ENCODE assay signal across 9 cellular contexts in the genomic region with DNA sequence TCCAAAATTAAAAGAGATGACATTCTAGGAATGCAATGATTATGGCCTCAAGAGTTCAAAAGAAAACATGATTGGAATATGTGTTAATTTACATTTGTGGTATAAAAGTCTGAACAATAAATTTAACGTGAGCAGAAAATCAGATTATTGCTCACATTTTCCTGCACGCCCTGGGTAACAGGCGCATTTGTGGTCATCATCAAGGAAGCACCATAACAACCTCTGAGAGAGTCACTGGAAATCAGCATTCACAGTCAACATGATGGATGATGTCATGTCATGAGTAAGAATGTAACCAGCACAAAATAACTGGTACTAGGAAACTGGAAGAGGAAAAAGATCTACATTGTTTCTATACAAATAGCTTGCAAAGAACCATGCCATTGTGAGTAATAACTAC.
DNase-seq lines count a peak whose midpoint lies in the region; ATAC-seq and TF ChIP-seq lines count a peak whose summit lies in the region.
"Had no signal": no experiment of that assay in that cellular context is flagged by ENCODE, and none has a peak within 500 bp of the region (broad histone marks: within the 10 kb centered on the region; RNA-seq: fewer than 3 reads in every experiment).

No MANE protein-coding gene starts in this region.

- H3K27ac Mint-ChIP-seq in activated T-helper 1 cell treated with anti-CD3 and anti-CD28 coated beads, Interleukin-12 subunit alpha, Interleukin-12 subunit beta, Interleukin-2, Interleukin-4 antibody, amounts not matched to agents 30 ng/mL and 10 ng/mL and 1 ng/mL, durations not matched to agents 14 hours and 24 hours and 36 hours = peak overlapping the region; percentile 9

- intact Hi-C loops in activated T-helper 1 cell treated with anti-CD3 and anti-CD28 coated beads, Interleukin-12 subunit alpha, Interleukin-12 subunit beta, Interleukin-2, Interleukin-4 antibody, amounts not matched to agents 30 ng/mL and 10 ng/mL and 1 ng/mL, durations not matched to agents 14 hours and 24 hours and 36 hours (cut with micrococcal nuclease) = loop anchor here (1.0 to 10.0 kb wide), 5 partner anchors 72 to 790 kb away; a partner anchor contains a TSS
- intact Hi-C loops in ascending aorta (cut with DNase I) = no loop called here

- H3K4me1 ChIP-seq in ascending aorta = no peaks in the 10 kb centered on the region

- DNase-seq in A172 (ENCODE audit: low spot score) = peak; percentile 94
- DNase-seq in EL = peak; percentile 39
- no peak for DNase-seq in activated T-helper 1 cell treated with anti-CD3 and anti-CD28 coated beads, Interleukin-12 subunit alpha, Interleukin-12 subunit beta, Interleukin-2, Interleukin-4 antibody, amounts not matched to agents 30 ng/mL and 10 ng/mL and 1 ng/mL, durations not matched to agents 14 hours and 24 hours and 36 hours (ENCODE audit: low spot score)
- peak; percentile 32 for DNase-seq in fibroblast of peridontal ligament (ENCODE audit: extremely low read depth)
- DNase-seq in pons (ENCODE audit: low spot score) = no peak
- no peak for DNase-seq in ascending aorta (ENCODE audit: low spot score in 2 of 2)
- DNase-seq in NCI-H2227 treated with DMSO at 0.1 percent for 48 hours (lab: John Stamatoyannopoulos, UW) = no peak
- DNase-seq: activated CD4-positive, alpha-beta T cell treated with anti-CD3 and anti-CD28 coated beads, Interleukin-2, amount 50 U/mL, for 1 hour had no signal

- H3K9me3 ChIP-seq in ascending aorta = no peaks in the 10 kb centered on the region

- H3K4me3 ChIP-seq in ascending aorta = no peak overlapping the region

- H3K27ac ChIP-seq in ascending aorta = no peak overlapping the region

- no peak for TF ChIP-seq CTCF in ascending aorta (IDR thresholded peaks at IDR 0.05)

- no peak for ATAC-seq in GM19395 (IDR thresholded peaks at IDR 0.05; ENCODE audit: unreplicated experiment)

- H3K4me3 Mint-ChIP-seq in activated T-helper 1 cell treated with anti-CD3 and anti-CD28 coated beads, Interleukin-12 subunit alpha, Interleukin-12 subunit beta, Interleukin-2, Interleukin-4 antibody, amounts not matched to agents 30 ng/mL and 10 ng/mL and 1 ng/mL, durations not matched to agents 14 hours and 24 hours and 36 hours = no peak overlapping the region

- H3K27me3 Mint-ChIP-seq in activated T-helper 1 cell treated with anti-CD3 and anti-CD28 coated beads, Interleukin-12 subunit alpha, Interleukin-12 subunit beta, Interleukin-2, Interleukin-4 antibody, amounts not matched to agents 30 ng/mL and 10 ng/mL and 1 ng/mL, durations not matched to agents 14 hours and 24 hours and 36 hours (ENCODE audit: insufficient read depth) = peaks cover 3% of the 10 kb centered on the region

- no peaks in the 10 kb centered on the region for H3K9me3 Mint-ChIP-seq in activated T-helper 1 cell treated with anti-CD3 and anti-CD28 coated beads, Interleukin-12 subunit alpha, Interleukin-12 subunit beta, Interleukin-2, Interleukin-4 antibody, amounts not matched to agents 30 ng/mL and 10 ng/mL and 1 ng/mL, durations not matched to agents 14 hours and 24 hours and 36 hours

- peaks cover 15% of the 10 kb centered on the region for H3K4me1 Mint-ChIP-seq in activated T-helper 1 cell treated with anti-CD3 and anti-CD28 coated beads, Interleukin-12 subunit alpha, Interleukin-12 subunit beta, Interleukin-2, Interleukin-4 antibody, amounts not matched to agents 30 ng/mL and 10 ng/mL and 1 ng/mL, durations not matched to agents 14 hours and 24 hours and 36 hours (ENCODE audit: low read depth)

- no peaks in the 10 kb centered on the region for H3K36me3 Mint-ChIP-seq in activated T-helper 1 cell treated with anti-CD3 and anti-CD28 coated beads, Interleukin-12 subunit alpha, Interleukin-12 subunit beta, Interleukin-2, Interleukin-4 antibody, amounts not matched to agents 30 ng/mL and 10 ng/mL and 1 ng/mL, durations not matched to agents 14 hours and 24 hours and 36 hours (ENCODE audit: low read depth)

- H3K27me3 ChIP-seq in ascending aorta = no peaks in the 10 kb centered on the region

- no peaks in the 10 kb centered on the region for H3K36me3 ChIP-seq in ascending aorta

Comparison
In these comparisons a context has a peak if more than half of its experiments do, and no peak if none do; other contexts are left out.
1. DNase-seq: peak in A172 (single experiment), EL (single experiment) and fibroblast of peridontal ligament (single experiment); none in activated T-helper 1 cell treated with anti-CD3 and anti-CD28 coated beads, Interleukin-12 subunit alpha, Interleukin-12 subunit beta, Interleukin-2, Interleukin-4 antibody, amounts not matched to agents 30 ng/mL and 10 ng/mL and 1 ng/mL, durations not matched to agents 14 hours and 24 hours and 36 hours (single experiment), pons (single experiment), ascending aorta (0 of 2) and NCI-H2227 treated with DMSO at 0.1 percent for 48 hours (single experiment).